12 cellular contexts compared by ENCODE assay signal in genomic region chr1:9852410-9853301, GRCh38. TPM values are rescaled to one million over a fixed set of nuclear protein-coding genes. Genes with fewer than 3 reads are reported as not detected.
DNase-seq lines count a peak whose midpoint lies in the region; ATAC-seq and TF ChIP-seq lines count a peak whose summit lies in the region.
"Had no signal": no experiment of that assay in that cellular context is flagged by ENCODE, and none has a peak within 500 bp of the region (broad histone marks: within the 10 kb centered on the region; RNA-seq: fewer than 3 reads in every experiment).

No MANE protein-coding gene starts in this region.

- no peak overlapping the region for H3K4me3 ChIP-seq in thoracic aorta

- H3K27ac ChIP-seq in foreskin keratinocyte (no peak overlapping the region), thoracic aorta (peak overlapping the region; percentile 1 to 6)

- H3K9me3 ChIP-seq in T-helper 17 cell (ENCODE audit: control insufficient read depth, low read length, poor library complexity, severe bottlenecking) (no peaks in the 10 kb centered on the region), thoracic aorta (peaks cover 4% of the 10 kb centered on the region)

- no peaks in the 10 kb centered on the region for H3K4me1 Mint-ChIP-seq in T-helper 17 cell
- H3K4me1 Mint-ChIP-seq in activated naive CD8-positive, alpha-beta T cell treated with anti-CD3 and anti-CD28 coated beads, Interleukin-2, amount 50 U/mL, for 24 hours, result peaks cover 10% of the 10 kb centered on the region

- DNase-seq in SHP77 (lab: John Stamatoyannopoulos, UW), result peak; percentile 24 to 45
- no peak for DNase-seq in SHP77 treated with DMSO at 0.1 percent for 48 hours (lab: John Stamatoyannopoulos, UW)
- DNase-seq in T-helper 17 cell, result no peak
- peak in 1 of 2 donors; percentile 70 for DNase-seq in foreskin keratinocyte
- no peak for DNase-seq in thoracic aorta (ENCODE audit: low spot score)
- no peak for DNase-seq in activated naive CD8-positive, alpha-beta T cell treated with anti-CD3 and anti-CD28 coated beads, Interleukin-2, amount 50 U/mL, for 24 hours
- no peak for DNase-seq in HK-2 (ENCODE audit: unreplicated experiment)
- DNase-seq: activated naive CD4-positive, alpha-beta T cell treated with anti-CD3 and anti-CD28 coated beads, Interleukin-2, amount 10 ng/mL, durations not matched to agents 7 days and 5 days; AML-193; stimulated activated CD4-positive, alpha-beta T cell treated with anti-CD3 and anti-CD28 coated beads, Interleukin-2, amount 100 ng/mL, for 48 hours; SW 1271 had no signal

- ATAC-seq in T-helper 17 cell (no peak), foreskin keratinocyte (peak; percentile 42), thoracic aorta (ENCODE audit: insufficient number of reproducible peaks, low FRiP score, low read depth) (no peak), GM18498 (IDR thresholded peaks at IDR 0.05; ENCODE audit: unreplicated experiment) (no peak)
- ATAC-seq in activated naive CD8-positive, alpha-beta T cell treated with anti-CD3 and anti-CD28 coated beads, Interleukin-2, amount 50 U/mL, for 24 hours, result no peak

- peaks cover 14% of the 10 kb centered on the region for H3K36me3 ChIP-seq in thoracic aorta

- no peaks in the 10 kb centered on the region for H3K27me3 ChIP-seq in foreskin keratinocyte
- no peaks in the 10 kb centered on the region for H3K27me3 ChIP-seq in thoracic aorta (replicated peaks; ENCODE audit: insufficient read depth)

- no peak for TF ChIP-seq CTCF in foreskin keratinocyte (conservative IDR thresholded peaks at IDR 0.05)
- no peak for TF ChIP-seq CTCF in thoracic aorta (IDR thresholded peaks at IDR 0.05)

- H3K9me3 Mint-ChIP-seq in activated naive CD8-positive, alpha-beta T cell treated with anti-CD3 and anti-CD28 coated beads, Interleukin-2, amount 50 U/mL, for 24 hours, result peaks cover 5% of the 10 kb centered on the region

- peak overlapping the region; percentile 29 for H3K27ac Mint-ChIP-seq in T-helper 17 cell
- no peak overlapping the region for H3K27ac Mint-ChIP-seq in activated naive CD8-positive, alpha-beta T cell treated with anti-CD3 and anti-CD28 coated beads, Interleukin-2, amount 50 U/mL, for 24 hours
- H3K27ac Mint-ChIP-seq: activated naive CD4-positive, alpha-beta T cell treated with anti-CD3 and anti-CD28 coated beads, Interleukin-2, amount 10 ng/mL, durations not matched to agents 7 days and 5 days had no signal

- H3K27me3 Mint-ChIP-seq in T-helper 17 cell, result no peaks in the 10 kb centered on the region
- no peaks in the 10 kb centered on the region for H3K27me3 Mint-ChIP-seq in activated naive CD8-positive, alpha-beta T cell treated with anti-CD3 and anti-CD28 coated beads, Interleukin-2, amount 50 U/mL, for 24 hours

- no peak overlapping the region for H3K4me3 Mint-ChIP-seq in T-helper 17 cell
- H3K4me3 Mint-ChIP-seq in activated naive CD8-positive, alpha-beta T cell treated with anti-CD3 and anti-CD28 coated beads, Interleukin-2, amount 50 U/mL, for 24 hours, result no peak overlapping the region
- H3K4me3 Mint-ChIP-seq: activated naive CD4-positive, alpha-beta T cell treated with anti-CD3 and anti-CD28 coated beads, Interleukin-2, amount 10 ng/mL, durations not matched to agents 7 days and 5 days had no signal

- H3K4me1 ChIP-seq in foreskin keratinocyte (no peaks in the 10 kb centered on the region), thoracic aorta (ENCODE audit: control insufficient read depth in 1 of 2, low read depth in 2 of 2) (peaks cover 0 to 11% of the 10 kb centered on the region in 2 donors)

- no peaks in the 10 kb centered on the region for H3K36me3 Mint-ChIP-seq in T-helper 17 cell (ENCODE audit: low read depth)
- peaks cover 8% of the 10 kb centered on the region for H3K36me3 Mint-ChIP-seq in activated naive CD8-positive, alpha-beta T cell treated with anti-CD3 and anti-CD28 coated beads, Interleukin-2, amount 50 U/mL, for 24 hours (ENCODE audit: low read depth)

RNA-seq across cellular contexts. Expression of gene CLSTN1, which starts 28.9 kb away (rescaled TPM):
- total RNA-seq in T-helper 17 cell (10 to 100 TPM; 86.3 to 91.5 TPM), foreskin keratinocyte (287 and 346 TPM in 2 replicates), thoracic aorta (10 to 100 TPM; 78.6 to 81.9 TPM)
- polyA plus RNA-seq in foreskin keratinocyte, result 237 and 287 TPM in 2 replicates

RNA-seq across cellular contexts. Expression of gene CTNNBIP1, which starts 57.4 kb away (rescaled TPM):
- 10 to 100 TPM in 1 of 2 donors, 1 to 10 TPM in 1; 9.2 to 10.5 TPM for total RNA-seq in T-helper 17 cell
- 136 and 150 TPM in 2 replicates for total RNA-seq in foreskin keratinocyte
- polyA plus RNA-seq in foreskin keratinocyte, result 163 and 183 TPM in 2 replicates
- total RNA-seq in thoracic aorta, result 10 to 100 TPM; 13.4 to 22.3 TPM

Comparison
In these comparisons a context has a peak if more than half of its experiments do, and no peak if none do; other contexts are left out.
1. DNase-seq: peak in SHP77 (2 of 2); none in SHP77 treated with DMSO at 0.1 percent for 48 hours (single experiment), T-helper 17 cell (0 of 3), thoracic aorta (single experiment), activated naive CD8-positive, alpha-beta T cell treated with anti-CD3 and anti-CD28 coated beads, Interleukin-2, amount 50 U/mL, for 24 hours (single experiment) and HK-2 (single experiment).